13 cellular contexts compared by ENCODE assay signal in genomic region chr9:121023064-121023463, GRCh38. TPM values are rescaled to one million over a fixed set of nuclear protein-coding genes. Genes with fewer than 3 reads are reported as not detected.
DNase-seq lines count a peak whose midpoint lies in the region; ATAC-seq, FAIRE-seq and TF ChIP-seq lines count a peak whose summit lies in the region.
"Had no signal": no experiment of that assay in that cellular context is flagged by ENCODE, and none has a peak within 500 bp of the region (broad histone marks: within the 10 kb centered on the region; RNA-seq: fewer than 3 reads in every experiment).

No MANE protein-coding gene starts in this region.

- no peak for TF ChIP-seq POLR2A in GM12891 (IDR thresholded peaks at IDR 0.05; ENCODE audit: low read depth, low read length)

- peak; percentile 51; the same call in 2 of the 3 replicates for ATAC-seq in SK-N-SH treated with all-trans-retinoic acid at 6 μM for 48 hours
- ATAC-seq in left lung: no peak
- ATAC-seq: activated CD4-positive, alpha-beta T cell treated with anti-CD3 and anti-CD28 coated beads for 36 hours had no signal

- in situ Hi-C loops in ACHN (cut with HindIII; ENCODE audit: low pct_ligation_motif_present, low pct_unique_long_range_greater_than_20kb, low sequenced_read_pairs): no loop called here

- no peak overlapping the region for H3K27ac ChIP-seq in left lung
- H3K27ac ChIP-seq: BLaER1, neutrophil had no signal

- no peaks in the 10 kb centered on the region for H3K9me3 ChIP-seq in left lung
- H3K9me3 ChIP-seq: BLaER1, neutrophil had no signal

- no peaks in the 10 kb centered on the region for H3K4me1 ChIP-seq in left lung
- H3K4me1 ChIP-seq: BLaER1 had no signal

- H3K36me3 ChIP-seq in left lung: no peaks in the 10 kb centered on the region
- H3K36me3 ChIP-seq: BLaER1, neutrophil had no signal

- FAIRE-seq in GM12891 (lab: Jason Lieb, UNC): peak; percentile 23

- intact Hi-C loops in left lung (cut with DNase I): no loop called here

- TF ChIP-seq CTCF in fibroblast of the aortic adventitia (IDR thresholded peaks at IDR 0.05; ENCODE audit: insufficient read depth, low read length): peak; percentile 17
- TF ChIP-seq CTCF in left lung (IDR thresholded peaks at IDR 0.05): no peak

- no peak overlapping the region for H3K4me3 ChIP-seq in fibroblast of the aortic adventitia (ENCODE audit: low read depth, low read length)
- H3K4me3 ChIP-seq in left lung: no peak overlapping the region
- H3K4me3 ChIP-seq: BLaER1 had no signal

- no peaks in the 10 kb centered on the region for H3K27me3 ChIP-seq in left lung
- H3K27me3 ChIP-seq: BLaER1, neutrophil had no signal

- peak; percentile 29 for DNase-seq in ACHN
- DNase-seq in GM12891 (ENCODE audit: insufficient read length, low spot score): no peak
- peak; percentile 6 for DNase-seq in fibroblast of the aortic adventitia (ENCODE audit: low read depth)
- DNase-seq in NCI-H146 (lab: John Stamatoyannopoulos, UW): no peak
- no peak for DNase-seq in left lung
- DNase-seq in COR-L47 (lab: John Stamatoyannopoulos, UW): no peak
- no peak for DNase-seq in NCI-H1436 treated with DMSO at 0.1 percent for 48 hours (lab: John Stamatoyannopoulos, UW)
- DNase-seq: activated CD4-positive, alpha-beta T cell treated with anti-CD3 and anti-CD28 coated beads for 36 hours; central memory CD4-positive, alpha-beta T cell; NCI-H526 treated with DMSO at 0.1 percent for 48 hours had no signal

TF ChIP-seq in GM12891, 5 proteins besides CTCF, POLR2A, EP300 and RAD21:
- TF ChIP-seq SPI1 (IDR thresholded peaks at IDR 0.05; ENCODE audit: low read depth, low read length) (no peak), POLR2AphosphoS5 (IDR thresholded peaks at IDR 0.05; ENCODE audit: low read depth, low read length) (no peak), PAX5 (IDR thresholded peaks at IDR 0.05; ENCODE audit: insufficient read depth, low read length, severe bottlenecking) (no peak), POU2F2 (IDR thresholded peaks at IDR 0.05; ENCODE audit: low read depth, low read length) (no peak), TAF1 (IDR thresholded peaks at IDR 0.05; ENCODE audit: low read depth, low read length) (no peak)

TF ChIP-seq in SK-N-SH treated with all-trans-retinoic acid at 6 μM for 48 hours, 23 proteins besides CTCF, POLR2A, EP300 and RAD21:
- no peak for TF ChIP-seq ZNF565 (CRISPR knock-in tag; conservative IDR thresholded peaks at IDR 0.05; ENCODE audit: low read depth)
- TF ChIP-seq CSDC2 (CRISPR knock-in tag; IDR thresholded peaks at IDR 0.05): no peak
- no peak for TF ChIP-seq ZC3H10 (CRISPR knock-in tag; IDR thresholded peaks at IDR 0.05)
- no peak for TF ChIP-seq TOX (CRISPR knock-in tag; IDR thresholded peaks at IDR 0.05; ENCODE audit: borderline replicate concordance)
- TF ChIP-seq ZFP3 (CRISPR knock-in tag; IDR thresholded peaks at IDR 0.05): no peak
- no peak for TF ChIP-seq POU6F1 (CRISPR knock-in tag; IDR thresholded peaks at IDR 0.05; ENCODE audit: borderline replicate concordance, low read depth)
- TF ChIP-seq SNAI2 (CRISPR knock-in tag; IDR thresholded peaks at IDR 0.05): no peak
- no peak for TF ChIP-seq ARNTL (CRISPR knock-in tag; IDR thresholded peaks at IDR 0.05; ENCODE audit: borderline replicate concordance, low read depth)
- TF ChIP-seq ZFP30 (CRISPR knock-in tag; IDR thresholded peaks at IDR 0.05): no peak
- no peak for TF ChIP-seq BACH2 (CRISPR knock-in tag; IDR thresholded peaks at IDR 0.05; ENCODE audit: borderline replicate concordance)
- no peak for TF ChIP-seq TSHZ2 (CRISPR knock-in tag; IDR thresholded peaks at IDR 0.05)
- TF ChIP-seq RARB (CRISPR knock-in tag; IDR thresholded peaks at IDR 0.05): no peak
- TF ChIP-seq PATZ1 (CRISPR knock-in tag; IDR thresholded peaks at IDR 0.05; ENCODE audit: borderline replicate concordance): no peak
- TF ChIP-seq PPARA (CRISPR knock-in tag; IDR thresholded peaks at IDR 0.05; ENCODE audit: borderline replicate concordance): no peak
- TF ChIP-seq ISL1 (CRISPR knock-in tag; IDR thresholded peaks at IDR 0.05): no peak
- TF ChIP-seq TCF4 (CRISPR knock-in tag; IDR thresholded peaks at IDR 0.05; ENCODE audit: borderline replicate concordance): no peak
- no peak for TF ChIP-seq OSR1 (CRISPR knock-in tag; IDR thresholded peaks at IDR 0.05)
- TF ChIP-seq CSRNP3 (CRISPR knock-in tag; IDR thresholded peaks at IDR 0.05): no peak

RNA-seq across cellular contexts. Expression of gene C5, which starts 27.0 kb away (rescaled TPM):
- polyA plus RNA-seq in GM12891 (2012; ENCODE audit: low read depth, missing spikeins): 0.99 TPM
- 2.9 and 13.8 TPM in 2 replicates for total RNA-seq in fibroblast of the aortic adventitia (ENCODE audit: low replicate concordance)
- 10 to 100 TPM; 12.3 to 32.2 TPM for total RNA-seq in left lung

RNA-seq across cellular contexts. Expression of gene CNTRL, which starts 51.7 kb away (rescaled TPM):
- 16.9 TPM for polyA plus RNA-seq in GM12891 (2012; ENCODE audit: low read depth, missing spikeins)
- 11.2 and 15.2 TPM in 2 replicates for total RNA-seq in fibroblast of the aortic adventitia (ENCODE audit: low replicate concordance)
- total RNA-seq in left lung: 10 to 100 TPM; 13.6 to 18.5 TPM

Comparison
In these comparisons a context has a peak if more than half of its experiments do, and no peak if none do; other contexts are left out.
1. DNase-seq: peak in ACHN (single experiment) and fibroblast of the aortic adventitia (single experiment); none in GM12891 (single experiment), NCI-H146 (single experiment), left lung (0 of 2), COR-L47 (single experiment) and NCI-H1436 treated with DMSO at 0.1 percent for 48 hours (single experiment).